In the genomic region with DNA sequence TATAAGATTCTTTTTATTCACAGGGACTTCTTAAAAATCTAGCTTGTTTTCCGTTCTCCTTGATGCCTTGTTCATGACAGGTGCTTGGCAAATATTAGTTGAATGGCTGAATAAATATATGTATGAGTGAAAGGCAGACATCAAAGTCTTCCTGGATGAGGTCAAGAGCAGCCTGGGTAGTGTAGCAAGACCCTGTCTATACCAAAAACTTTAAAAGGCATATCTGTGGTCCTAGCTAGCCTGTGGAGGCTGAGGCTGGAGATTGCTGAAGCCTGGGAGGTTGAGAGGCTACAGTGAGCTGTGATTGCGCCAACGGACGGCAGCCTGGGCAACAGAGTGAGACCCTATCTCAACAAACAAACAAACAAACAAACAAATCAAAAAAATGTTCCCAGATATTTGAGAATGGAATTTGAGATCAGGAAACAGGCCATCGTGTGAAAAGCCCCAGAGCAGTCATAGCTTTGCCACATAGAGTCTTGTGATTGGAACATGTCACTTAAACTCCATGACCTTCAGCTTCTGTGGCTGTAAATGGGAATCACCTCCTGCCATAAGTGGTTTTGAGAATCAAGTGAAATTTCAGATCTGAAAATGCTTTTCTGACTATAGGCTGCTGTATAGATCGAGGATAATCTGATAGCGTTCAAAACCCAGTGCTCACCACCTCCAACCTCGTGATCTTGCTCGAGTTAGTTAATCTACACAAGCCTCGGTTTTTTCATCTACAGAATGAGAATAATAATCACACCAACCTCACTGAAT, we compare ENCODE assay signal across 18 cellular contexts.
DNase-seq lines count a peak whose midpoint lies in the region; ATAC-seq and TF ChIP-seq lines count a peak whose summit lies in the region.
"Had no signal": no experiment of that assay in that cellular context is flagged by ENCODE, and none has a peak within 500 bp of the region (broad histone marks: within the 10 kb centered on the region; RNA-seq: fewer than 3 reads in every experiment).

No MANE protein-coding gene starts in this region.

- no peak for TF ChIP-seq CTCF in activated CD8-positive, alpha-beta T cell treated with anti-CD3 and anti-CD28 coated beads for 36 hours (IDR thresholded peaks at IDR 0.05)
- no peak for TF ChIP-seq CTCF in Caco-2 (IDR thresholded peaks at IDR 0.05; ENCODE audit: insufficient read depth in 1 of 2, low read depth in 1 of 2, low read length in 1 of 2, severe bottlenecking in 1 of 2, unreplicated experiment in 1 of 2)
- TF ChIP-seq CTCF in spleen (IDR thresholded peaks at IDR 0.05 in 8 of 11, conservative IDR thresholded peaks at IDR 0.05 in 3 of 11) = no peak

- CTCF ChIA-PET in activated CD8-positive, alpha-beta T cell treated with anti-CD3 and anti-CD28 coated beads for 36 hours (lab: Charles Lee) = interaction anchor here (1.5 kb wide), 1 partner anchor 53 kb away, joined by 6 read pairs; no protein-coding TSS in a partner anchor
- CTCF ChIA-PET in activated CD8-positive, alpha-beta T cell treated with anti-CD3 and anti-CD28 coated beads, Interleukin-2, amount 10 ng/mL, durations not matched to agents 7 days and 5 days (lab: Charles Lee) = interaction anchor here (1.1 to 1.7 kb wide), 2 partner anchors 9 to 61 kb away, joined by 4 to 8 read pairs; no protein-coding TSS in a partner anchor
- CTCF ChIA-PET in Caco-2 (lab: Charles Lee) = no interaction called here

- H3K36me3 Mint-ChIP-seq in activated CD8-positive, alpha-beta T cell treated with anti-CD3 and anti-CD28 coated beads for 36 hours (ENCODE audit: low read depth) = no peaks in the 10 kb centered on the region
- H3K36me3 Mint-ChIP-seq in activated CD8-positive, alpha-beta T cell treated with anti-CD3 and anti-CD28 coated beads, Interleukin-2, amount 10 ng/mL, durations not matched to agents 7 days and 5 days (ENCODE audit: low read depth) = no peaks in the 10 kb centered on the region
- no peaks in the 10 kb centered on the region for H3K36me3 Mint-ChIP-seq in Caco-2 (ENCODE audit: insufficient read depth, unreplicated experiment)
- no peaks in the 10 kb centered on the region for H3K36me3 Mint-ChIP-seq in dendritic cell treated with granulocyte-macrophage colony-stimulating factor and Interleukin-4, amounts not matched to agents 40 ng/mL and 50 ng/mL, for 4 days (ENCODE audit: low read depth)

- ATAC-seq in activated CD8-positive, alpha-beta T cell treated with anti-CD3 and anti-CD28 coated beads for 36 hours = no peak
- ATAC-seq in activated CD8-positive, alpha-beta T cell treated with anti-CD3 and anti-CD28 coated beads, Interleukin-2, amount 10 ng/mL, durations not matched to agents 7 days and 5 days = no peak

- no TSS peak for BruUV-seq in Caco-2 (replicated peaks; lab: Mats Ljungman, UMichigan)

- peak overlapping the region; percentile 26 for H3K27ac Mint-ChIP-seq in activated CD8-positive, alpha-beta T cell treated with anti-CD3 and anti-CD28 coated beads for 36 hours
- H3K27ac Mint-ChIP-seq in activated CD8-positive, alpha-beta T cell treated with anti-CD3 and anti-CD28 coated beads, Interleukin-2, amount 10 ng/mL, durations not matched to agents 7 days and 5 days = no peak overlapping the region
- peak overlapping the region; percentile 61 for H3K27ac Mint-ChIP-seq in Caco-2 (ENCODE audit: unreplicated experiment)
- H3K27ac Mint-ChIP-seq in dendritic cell treated with granulocyte-macrophage colony-stimulating factor and Interleukin-4, amounts not matched to agents 40 ng/mL and 50 ng/mL, for 4 days = peak overlapping the region; percentile 56

- H3K27me3 ChIP-seq in Caco-2 (replicated peaks; ENCODE audit: control insufficient read depth, insufficient read depth, low read length) (no peaks in the 10 kb centered on the region), spleen (replicated peaks in 1 of 7) (no peaks in the 10 kb centered on the region)
- H3K27me3 ChIP-seq: esophagus muscularis mucosa had no signal

- no peaks in the 10 kb centered on the region for H3K27me3 Mint-ChIP-seq in activated CD8-positive, alpha-beta T cell treated with anti-CD3 and anti-CD28 coated beads for 36 hours
- peaks cover 2% of the 10 kb centered on the region for H3K27me3 Mint-ChIP-seq in activated CD8-positive, alpha-beta T cell treated with anti-CD3 and anti-CD28 coated beads, Interleukin-2, amount 10 ng/mL, durations not matched to agents 7 days and 5 days (ENCODE audit: low read depth)
- no peaks in the 10 kb centered on the region for H3K27me3 Mint-ChIP-seq in Caco-2 (ENCODE audit: insufficient read depth, unreplicated experiment)
- peaks cover 13% of the 10 kb centered on the region for H3K27me3 Mint-ChIP-seq in dendritic cell treated with granulocyte-macrophage colony-stimulating factor and Interleukin-4, amounts not matched to agents 40 ng/mL and 50 ng/mL, for 4 days

- H3K36me3 ChIP-seq in Caco-2 (ENCODE audit: control insufficient read depth, insufficient read depth, low read length) (no peaks in the 10 kb centered on the region), spleen (no peaks in the 10 kb centered on the region)
- H3K36me3 ChIP-seq: esophagus muscularis mucosa had no signal

- no peak for TF ChIP-seq POLR2A in spleen (IDR thresholded peaks at IDR 0.05)

- peaks cover 26% of the 10 kb centered on the region for H3K4me1 ChIP-seq in Caco-2
- peaks cover 18 to 76% (median 39%) of the 10 kb centered on the region in 6 donors for H3K4me1 ChIP-seq in spleen

- intact Hi-C loops in activated CD8-positive, alpha-beta T cell treated with anti-CD3 and anti-CD28 coated beads for 36 hours (cut with micrococcal nuclease) = no loop called here
- intact Hi-C loops in Caco-2 (cut with micrococcal nuclease; ENCODE audit: unreplicated experiment) (loop anchor here (2.0 kb wide), 1 partner anchor 50 kb away; no protein-coding TSS in a partner anchor), spleen (cut with DNase I; ENCODE audit: low total_unique reads) (no loop called here)
- intact Hi-C loops in dendritic cell treated with granulocyte-macrophage colony-stimulating factor and Interleukin-4, amounts not matched to agents 40 ng/mL and 50 ng/mL, for 4 days (cut with micrococcal nuclease) = no loop called here

- DNase-seq in activated CD8-positive, alpha-beta T cell treated with anti-CD3 and anti-CD28 coated beads for 36 hours = no peak
- DNase-seq in activated CD8-positive, alpha-beta T cell treated with anti-CD3 and anti-CD28 coated beads, Interleukin-2, amount 10 ng/mL, durations not matched to agents 7 days and 5 days = no peak
- no peak for DNase-seq in Caco-2
- DNase-seq in spleen = no peak
- no peak for DNase-seq in caudate nucleus (lab: John Stamatoyannopoulos, UW)
- no peak for DNase-seq in H4 (ENCODE audit: low spot score)
- no peak for DNase-seq in RPMI8226
- DNase-seq: activated CD4-positive, alpha-beta T cell treated with anti-CD3 and anti-CD28 coated beads for 4 hours; activated naive CD4-positive, alpha-beta T cell; effector memory CD4-positive, alpha-beta T cell; GM23248; IMR-90; NCI-H446 treated with DMSO at 0.1 percent for 48 hours; occipital lobe; stimulated activated CD4-positive, alpha-beta T cell treated with anti-CD3 and anti-CD28 coated beads, Interleukin-12 subunit alpha, Interleukin-12 subunit beta, amount 100 ng/mL, for 4 hours had no signal

- H3K27ac ChIP-seq in spleen (peak overlapping the region; percentile 13 to 52 (median 48)), caudate nucleus (ENCODE audit: low read depth, low read length) (no peak overlapping the region)
- H3K27ac ChIP-seq: esophagus muscularis mucosa, GM23248 had no signal

- no peak overlapping the region for H3K4me3 Mint-ChIP-seq in activated CD8-positive, alpha-beta T cell treated with anti-CD3 and anti-CD28 coated beads for 36 hours
- H3K4me3 Mint-ChIP-seq in activated CD8-positive, alpha-beta T cell treated with anti-CD3 and anti-CD28 coated beads, Interleukin-2, amount 10 ng/mL, durations not matched to agents 7 days and 5 days = no peak overlapping the region
- H3K4me3 Mint-ChIP-seq in Caco-2 (ENCODE audit: unreplicated experiment) = no peak overlapping the region
- no peak overlapping the region for H3K4me3 Mint-ChIP-seq in dendritic cell treated with granulocyte-macrophage colony-stimulating factor and Interleukin-4, amounts not matched to agents 40 ng/mL and 50 ng/mL, for 4 days

- WGBS in spleen, 5 donors = 64 to 84% (median 76%) methylated on average over 10 of the region's 10 CpGs

- H3K4me3 ChIP-seq in Caco-2 (ENCODE audit: low read depth, low read length) = no peak overlapping the region
- H3K4me3 ChIP-seq in spleen = no peak overlapping the region
- H3K4me3 ChIP-seq: esophagus muscularis mucosa, GM23248, mucosa of descending colon had no signal

- POLR2A ChIA-PET in activated CD8-positive, alpha-beta T cell treated with anti-CD3 and anti-CD28 coated beads for 36 hours (lab: Charles Lee) = interaction anchor here (1.2 to 1.9 kb wide), 3 partner anchors 10 to 87 kb away, joined by 3 to 5 read pairs (median 4); no protein-coding TSS in a partner anchor
- POLR2A ChIA-PET in activated CD8-positive, alpha-beta T cell treated with anti-CD3 and anti-CD28 coated beads, Interleukin-2, amount 10 ng/mL, durations not matched to agents 7 days and 5 days (lab: Charles Lee) = no interaction called here
- POLR2A ChIA-PET in Caco-2 (lab: Charles Lee) = interaction anchor here (0.6 kb wide), 1 partner anchor 481 kb away, joined by 3 read pairs; no protein-coding TSS in a partner anchor

- no peaks in the 10 kb centered on the region for H3K9me3 ChIP-seq in Caco-2
- H3K9me3 ChIP-seq in spleen = no peaks in the 10 kb centered on the region
- H3K9me3 ChIP-seq: esophagus muscularis mucosa, mucosa of descending colon had no signal

- H3K9me3 Mint-ChIP-seq in activated CD8-positive, alpha-beta T cell treated with anti-CD3 and anti-CD28 coated beads for 36 hours = no peaks in the 10 kb centered on the region
- no peaks in the 10 kb centered on the region for H3K9me3 Mint-ChIP-seq in activated CD8-positive, alpha-beta T cell treated with anti-CD3 and anti-CD28 coated beads, Interleukin-2, amount 10 ng/mL, durations not matched to agents 7 days and 5 days (ENCODE audit: insufficient read depth)
- peaks cover 14% of the 10 kb centered on the region for H3K9me3 Mint-ChIP-seq in Caco-2 (ENCODE audit: unreplicated experiment)
- no peaks in the 10 kb centered on the region for H3K9me3 Mint-ChIP-seq in dendritic cell treated with granulocyte-macrophage colony-stimulating factor and Interleukin-4, amounts not matched to agents 40 ng/mL and 50 ng/mL, for 4 days

- H3K4me1 Mint-ChIP-seq in activated CD8-positive, alpha-beta T cell treated with anti-CD3 and anti-CD28 coated beads for 36 hours (ENCODE audit: low read depth) = peaks cover 36% of the 10 kb centered on the region
- H3K4me1 Mint-ChIP-seq in activated CD8-positive, alpha-beta T cell treated with anti-CD3 and anti-CD28 coated beads, Interleukin-2, amount 10 ng/mL, durations not matched to agents 7 days and 5 days (ENCODE audit: low read depth) = peaks cover 18% of the 10 kb centered on the region
- peaks cover 30% of the 10 kb centered on the region for H3K4me1 Mint-ChIP-seq in Caco-2 (ENCODE audit: low read depth, unreplicated experiment)
- H3K4me1 Mint-ChIP-seq in dendritic cell treated with granulocyte-macrophage colony-stimulating factor and Interleukin-4, amounts not matched to agents 40 ng/mL and 50 ng/mL, for 4 days (ENCODE audit: low read depth) = peaks cover 70% of the 10 kb centered on the region
